8 cellular contexts compared by ENCODE assay signal in genomic region chr9:97633859-97634485, GRCh38. TPM values are rescaled to one million over a fixed set of nuclear protein-coding genes. Genes with fewer than 3 reads are reported as not detected.
DNase-seq lines count a peak whose midpoint lies in the region; ATAC-seq lines count a peak whose summit lies in the region.

No MANE protein-coding gene starts in this region.

- H3K27ac ChIP-seq in cingulate gyrus (ENCODE audit: low read depth, low read length) (peak overlapping the region; percentile 99), mesendoderm (ENCODE audit: low read depth, low read length) (peak overlapping the region; percentile 99)

- peak overlapping the region; percentile 99 for H3K56ac ChIP-seq in mesendoderm (ENCODE audit: low read length)

- H3K4ac ChIP-seq in mesendoderm (ENCODE audit: low read depth, low read length), result peak overlapping the region; percentile 79

- intact Hi-C loops in Right ventricle myocardium superior (cut with DNase I), result no loop called here
- intact Hi-C loops in cardiac septum (cut with DNase I), result no loop called here

- H3K4me1 ChIP-seq in mesendoderm (ENCODE audit: control insufficient read depth, low read depth, low read length), result no peaks in the 10 kb centered on the region

- H2AK5ac ChIP-seq in mesendoderm (ENCODE audit: low read length), result no peak overlapping the region

- peak overlapping the region; percentile 67 for H2BK5ac ChIP-seq in mesendoderm (ENCODE audit: low read length)

- peak overlapping the region; percentile 95 for H3K23ac ChIP-seq in mesendoderm (ENCODE audit: low read length)

- no peaks in the 10 kb centered on the region for H3K27me3 ChIP-seq in mesendoderm (ENCODE audit: insufficient read depth, low read length, poor library complexity)

- H3K36me3 ChIP-seq in mesendoderm (ENCODE audit: control insufficient read depth, insufficient read depth, low read length), result no peaks in the 10 kb centered on the region

- H4K8ac ChIP-seq in mesendoderm (ENCODE audit: low read depth, low read length), result no peak overlapping the region

- ATAC-seq in Right ventricle myocardium superior (ENCODE audit: poor library complexity) (peak; percentile 1), HG03108 (IDR thresholded peaks at IDR 0.05; ENCODE audit: unreplicated experiment) (no peak)

- H3K79me2 ChIP-seq in mesendoderm (ENCODE audit: control insufficient read depth, insufficient read depth, low read length), result peaks cover 61% of the 10 kb centered on the region

- H3K4me3 ChIP-seq in mesendoderm (ENCODE audit: low read length), result peak overlapping the region; percentile 88

- peaks cover 12% of the 10 kb centered on the region for H3K79me1 ChIP-seq in mesendoderm (ENCODE audit: low read length)

- peak overlapping the region; percentile 97 for H3K4me2 ChIP-seq in mesendoderm (ENCODE audit: low read length)

- peak overlapping the region; percentile 98 for H3K9ac ChIP-seq in mesendoderm (ENCODE audit: low read length)

- peak overlapping the region; percentile 95 for H3K18ac ChIP-seq in mesendoderm (ENCODE audit: low read length)

- H2BK15ac ChIP-seq in mesendoderm (replicated peaks; ENCODE audit: low read depth), result no peak overlapping the region

- WGBS in mesendoderm (ENCODE audit: extremely low coverage, insufficient coverage, low lambda C conversion rate), result no CpG with 5 or more reads among the region's 42 CpGs

- H4K5ac ChIP-seq in mesendoderm (ENCODE audit: low read length), result no peak overlapping the region

- DNase-seq in Right ventricle myocardium superior (no peak), cardiac septum (ENCODE audit: low spot score) (no peak), NCI-H69 (lab: John Stamatoyannopoulos, UW) (peak; percentile 70), mesendoderm (no peak), COLO829 (ENCODE audit: low spot score) (no peak), middle frontal gyrus (ENCODE audit: extremely low spot score, low spot score) (no peak)

- no peak overlapping the region for H2BK120ac ChIP-seq in mesendoderm (ENCODE audit: low read depth, low read length)

RNA-seq across cellular contexts. Expression of gene NCBP1, which starts 0.4 kb away (rescaled TPM):
- 20.0 TPM for total RNA-seq in Right ventricle myocardium superior
- 18.5 TPM for total RNA-seq in cardiac septum
- polyA plus RNA-seq in mesendoderm (2013, experiment 1 of 2), result 42.2 TPM
- polyA plus RNA-seq in mesendoderm (2013, experiment 2 of 2), result 39.8 TPM

RNA-seq across cellular contexts. Expression of gene TSTD2, which starts 0.8 kb away (rescaled TPM):
- total RNA-seq in Right ventricle myocardium superior, result 26.1 TPM
- 20.8 TPM for total RNA-seq in cardiac septum
- 12.9 TPM for polyA plus RNA-seq in mesendoderm (2013, experiment 1 of 2)
- polyA plus RNA-seq in mesendoderm (2013, experiment 2 of 2), result 12.9 TPM
